ENCODE assay signal across 12 cellular contexts in the genomic region with DNA sequence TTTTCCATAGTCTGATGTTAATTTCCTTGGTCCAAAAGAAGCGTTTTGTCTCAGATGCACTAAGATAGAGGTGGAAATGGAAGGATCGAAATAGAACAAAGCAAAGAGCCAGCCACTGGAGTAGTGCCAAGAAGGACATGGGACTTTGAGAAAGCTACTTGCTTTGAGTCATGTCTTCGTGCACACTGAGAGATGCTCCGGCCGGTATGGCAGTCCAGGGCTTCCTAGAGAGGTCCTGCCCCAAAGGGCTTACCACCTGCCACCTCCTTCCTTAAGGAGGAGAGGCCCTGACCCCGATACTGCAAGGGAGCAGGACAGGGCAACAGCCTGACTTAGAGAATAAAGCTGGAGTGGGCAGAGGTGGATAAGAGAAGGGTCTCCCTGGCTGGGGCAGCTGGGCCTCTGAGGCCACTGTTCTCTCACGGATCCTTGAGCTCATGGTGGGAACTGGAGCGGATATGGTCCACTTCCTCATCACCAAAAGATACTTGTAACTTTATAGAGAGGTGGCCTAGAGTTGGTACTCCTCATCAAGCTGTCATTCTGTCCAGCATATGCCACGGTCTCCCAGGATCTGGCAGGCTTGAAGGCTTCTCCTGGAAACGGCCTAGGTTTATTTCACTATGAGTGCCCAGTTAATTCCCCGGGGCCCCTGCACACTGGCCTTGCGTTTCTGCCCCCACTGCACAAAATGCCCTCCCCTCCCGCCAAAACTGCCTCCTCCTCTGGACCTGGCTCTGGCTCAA. TPM values are rescaled to one million over a fixed set of nuclear protein-coding genes. Genes with fewer than 3 reads are reported as not detected.
A peak's percentile ranks its signal among the peaks of the same experiment; 100 is the strongest.
DNase-seq lines count a peak whose midpoint lies in the region; ATAC-seq and TF ChIP-seq lines count a peak whose summit lies in the region.
"Had no signal": no experiment of that assay in that cellular context is flagged by ENCODE, and none has a peak within 500 bp of the region (broad histone marks: within the 10 kb centered on the region; RNA-seq: fewer than 3 reads in every experiment).

No MANE protein-coding gene starts in this region.

- peaks cover 57% of the 10 kb centered on the region for H3K4me1 Mint-ChIP-seq in CD4-positive, alpha-beta T cell (ENCODE audit: low read depth)
- H3K4me1 Mint-ChIP-seq in T-cell: peaks cover 45 to 50% (median 48%) of the 10 kb centered on the region in 3 donors

- no peaks in the 10 kb centered on the region for H3K27me3 Mint-ChIP-seq in CD4-positive, alpha-beta T cell
- no peaks in the 10 kb centered on the region for H3K27me3 Mint-ChIP-seq in T-cell

- H3K36me3 Mint-ChIP-seq in CD4-positive, alpha-beta T cell (ENCODE audit: low read depth): peaks cover 17% of the 10 kb centered on the region
- peaks cover 5% of the 10 kb centered on the region for H3K36me3 Mint-ChIP-seq in T-cell

- no peaks in the 10 kb centered on the region for H3K9me3 Mint-ChIP-seq in CD4-positive, alpha-beta T cell
- H3K9me3 Mint-ChIP-seq in T-cell: no peaks in the 10 kb centered on the region

- ATAC-seq in CD4-positive, alpha-beta T cell (ENCODE audit: poor library complexity): no peak
- ATAC-seq in T-cell (replicated peaks in 1 of 4): no peak
- ATAC-seq in psoas muscle: peak; percentile 51 to 93 (median 70)
- no peak for ATAC-seq in GM21737 (IDR thresholded peaks at IDR 0.05; ENCODE audit: unreplicated experiment)
- ATAC-seq in HG03378 (IDR thresholded peaks at IDR 0.05; ENCODE audit: unreplicated experiment): no peak

- CTCF ChIA-PET in CD4-positive, alpha-beta T cell (lab: Charles Lee): interaction anchor here (0.6 kb wide), 1 partner anchor 14 kb away, joined by 3 read pairs; no protein-coding TSS in a partner anchor
- CTCF ChIA-PET in T-cell (lab: Charles Lee): no interaction called here

- POLR2A ChIA-PET in CD4-positive, alpha-beta T cell (lab: Charles Lee): interaction anchor here (0.6 kb wide), 1 partner anchor 9 kb away, joined by 3 read pairs; no protein-coding TSS in a partner anchor
- POLR2A ChIA-PET in T-cell (lab: Charles Lee): interaction anchor here (0.5 to 0.6 kb wide), 2 partner anchors 8 to 245 kb away, joined by 4 to 5 read pairs; no protein-coding TSS in a partner anchor

- H3K9me3 ChIP-seq in CD4-positive, alpha-beta T cell (ENCODE audit: control insufficient read depth, low read length): no peaks in the 10 kb centered on the region
- H3K9me3 ChIP-seq in psoas muscle: no peaks in the 10 kb centered on the region

- H3K27ac ChIP-seq in CD4-positive, alpha-beta T cell (ENCODE audit: low read depth, low read length): peak overlapping the region; percentile 35
- peak overlapping the region; percentile 58 for H3K27ac ChIP-seq in psoas muscle
- H3K27ac ChIP-seq: epithelial cell of prostate, parathyroid adenoma had no signal

- H3K27ac Mint-ChIP-seq in CD4-positive, alpha-beta T cell: peak overlapping the region; percentile 78
- H3K27ac Mint-ChIP-seq in T-cell: peak overlapping the region; percentile 36 to 73

- H3K4me3 ChIP-seq in fibroblast of pulmonary artery (replicated peaks; ENCODE audit: low read depth, low read length): no peak overlapping the region
- H3K4me3 ChIP-seq in psoas muscle: no peak overlapping the region

- TF ChIP-seq CTCF in CD4-positive, alpha-beta T cell (IDR thresholded peaks at IDR 0.05): no peak
- no peak for TF ChIP-seq CTCF in fibroblast of pulmonary artery (IDR thresholded peaks at IDR 0.05; ENCODE audit: low read length, missing control alignments)
- TF ChIP-seq CTCF in psoas muscle (IDR thresholded peaks at IDR 0.05): no peak

- 24 to 40% (median 31%) methylated on average over 13 of the region's 13 CpGs for WGBS in psoas muscle, 3 donors

- intact Hi-C loops in CD4-positive, alpha-beta T cell (cut with DNase I, micrococcal nuclease): no loop called here
- intact Hi-C loops in psoas muscle (cut with DNase I): no loop called here

- H3K4me1 ChIP-seq in psoas muscle: peaks cover 25% of the 10 kb centered on the region

- H3K4me3 Mint-ChIP-seq in CD4-positive, alpha-beta T cell: no peak overlapping the region
- no peak overlapping the region for H3K4me3 Mint-ChIP-seq in T-cell

- H3K27me3 ChIP-seq in CD4-positive, alpha-beta T cell (ENCODE audit: control insufficient read depth, insufficient read depth, low read length): no peaks in the 10 kb centered on the region
- H3K27me3 ChIP-seq in psoas muscle (ENCODE audit: insufficient read depth in 3 of 3, low read length in 2 of 3): no peaks in the 10 kb centered on the region

- no peaks in the 10 kb centered on the region for H3K36me3 ChIP-seq in psoas muscle (ENCODE audit: insufficient read depth in 1 of 2, low read depth in 1 of 2)

- DNase-seq in CD4-positive, alpha-beta T cell: no peak
- DNase-seq in T-cell (no peak), fibroblast of pulmonary artery (ENCODE audit: low read depth) (peak; percentile 18), psoas muscle (peak in 1 of 2 donors; percentile 59), NCI-H1417 treated with DMSO at 0.1 percent for 48 hours (lab: John Stamatoyannopoulos, UW) (no peak), NCI-H2196 treated with DMSO at 0.1 percent for 48 hours (lab: John Stamatoyannopoulos, UW; ENCODE audit: unreplicated experiment) (no peak)
- DNase-seq: NCI-H748 treated with DMSO at 0.1 percent for 48 hours, T-helper 9 cell had no signal

RNA-seq across cellular contexts. Expression of a gene that starts 57.4 kb away (rescaled TPM):
- total RNA-seq in CD4-positive, alpha-beta T cell: 100 to 1,000 TPM; 124 to 127 TPM
- total RNA-seq in T-cell (100 to 1,000 TPM in 3 of 5 donors, 10 to 100 TPM in 2; 92.8 to 176 (median 103) TPM), psoas muscle (100 to 1,000 TPM in 2 of 4 donors, 10 to 100 TPM in 2; 73.6 to 123 (median 101) TPM)
- 10 to 100 TPM; 10.1 to 47.3 (median 25.6) TPM for polyA plus RNA-seq in psoas muscle

Comparison
In these comparisons a context has a peak if more than half of its experiments do, and no peak if none do; other contexts are left out.
1. ATAC-seq: peak in psoas muscle (4 of 4); none in CD4-positive, alpha-beta T cell (single experiment), T-cell (0 of 4), GM21737 (single experiment) and HG03378 (single experiment).